ENCODE assay signal across 11 cellular contexts in genomic region chr14:76348898-76349297, GRCh38. TPM values are rescaled to one million over a fixed set of nuclear protein-coding genes. Genes with fewer than 3 reads are reported as not detected.
DNase-seq lines count a peak whose midpoint lies in the region; ATAC-seq and TF ChIP-seq lines count a peak whose summit lies in the region.
"Had no signal": no experiment of that assay in that cellular context is flagged by ENCODE, and none has a peak within 500 bp of the region (broad histone marks: within the 10 kb centered on the region; RNA-seq: fewer than 3 reads in every experiment).

No MANE protein-coding gene starts in this region.

- H3K4me3 ChIP-seq in astrocyte of the spinal cord (ENCODE audit: low read depth, low read length) = no peak overlapping the region
- H3K4me3 ChIP-seq: A549 had no signal

- in situ Hi-C loops in KBM-7 (cut with MboI; ENCODE audit: low pct_unique_long_range_greater_than_20kb, low sequenced_read_pairs) = no loop called here
- in situ Hi-C loops in astrocyte of the spinal cord (cut with HindIII; ENCODE audit: low sequenced_read_pairs) = no loop called here

- TF ChIP-seq CTCF in astrocyte of the spinal cord (IDR thresholded peaks at IDR 0.05; ENCODE audit: low read depth, low read length) = no peak
- TF ChIP-seq CTCF in omental fat pad (IDR thresholded peaks at IDR 0.05) = no peak

- DNase-seq in A172 (ENCODE audit: low spot score) = peak; percentile 91
- peak; percentile 9 for DNase-seq in KBM-7
- DNase-seq in astrocyte of the spinal cord (ENCODE audit: low read depth, low spot score) = peak; percentile 87
- DNase-seq in iPS-NIHi11 (ENCODE audit: low spot score) = peak; percentile 31
- no peak for DNase-seq in omental fat pad (ENCODE audit: low spot score)
- DNase-seq in putamen (ENCODE audit: low spot score) = no peak
- no peak for DNase-seq in activated CD4-positive, alpha-beta T cell treated with anti-CD3 and anti-CD28 coated beads, Interleukin-2, amount 50 U/mL, for 48 hours
- DNase-seq in stimulated activated CD8-positive, alpha-beta memory T cell treated with anti-CD3 and anti-CD28 coated beads, Interleukin-4, amount 100 ng/mL, for 48 hours = no peak
- DNase-seq: activated B cell treated with CpG ODN at 0.5 μM for 24 hours, NCI-H446 had no signal

- ATAC-seq in omental fat pad (ENCODE audit: low FRiP score) = no peak
- ATAC-seq: A549 had no signal

RNA-seq across cellular contexts. Expression of gene ESRRB, which starts 27.0 kb away (rescaled TPM):
- not detected in 2 replicates for total RNA-seq in A172 (2014; rRNA removed; shearing (Covaris generic))
- total RNA-seq in omental fat pad = not detected

Comparison
In these comparisons a context has a peak if more than half of its experiments do, and no peak if none do; other contexts are left out.
1. DNase-seq: peak in A172 (single experiment), KBM-7 (single experiment), astrocyte of the spinal cord (single experiment) and iPS-NIHi11 (single experiment); none in omental fat pad (single experiment), putamen (single experiment), activated CD4-positive, alpha-beta T cell treated with anti-CD3 and anti-CD28 coated beads, Interleukin-2, amount 50 U/mL, for 48 hours (0 of 2) and stimulated activated CD8-positive, alpha-beta memory T cell treated with anti-CD3 and anti-CD28 coated beads, Interleukin-4, amount 100 ng/mL, for 48 hours (single experiment).